ENCODE assay signal across 18 cellular contexts in genomic region chr21:39712976-39713375, GRCh38. TPM values are rescaled to one million over a fixed set of nuclear protein-coding genes. Genes with fewer than 3 reads are reported as not detected.
DNase-seq lines count a peak whose midpoint lies in the region; ATAC-seq, FAIRE-seq and TF ChIP-seq lines count a peak whose summit lies in the region.
"Had no signal": no experiment of that assay in that cellular context is flagged by ENCODE, and none has a peak within 500 bp of the region (broad histone marks: within the 10 kb centered on the region; RNA-seq: fewer than 3 reads in every experiment).

No MANE protein-coding gene starts in this region.

- no peak for TF ChIP-seq EP300 in HepG2 (IDR thresholded peaks at IDR 0.05; ENCODE audit: low read depth in 2 of 2, low read length in 2 of 2)
- no peak for TF ChIP-seq EP300 in HepG2 (CRISPR knock-in tag; IDR thresholded peaks at IDR 0.05; ENCODE audit: borderline replicate concordance)

- H3K36me3 ChIP-seq in HepG2 (replicated peaks in 1 of 2; ENCODE audit: control insufficient read depth in 1 of 2, insufficient read depth in 2 of 2, low read length in 2 of 2) (no peaks in the 10 kb centered on the region), right lobe of liver (no peaks in the 10 kb centered on the region)

- no peak overlapping the region for H3K4me3 ChIP-seq in HepG2 (replicated peaks in 1 of 3; ENCODE audit: insufficient read depth in 1 of 3, low read depth in 2 of 3, low read length in 3 of 3)
- H3K4me3 ChIP-seq in right lobe of liver: no peak overlapping the region
- H3K4me3 ChIP-seq: psoas muscle had no signal

- no peak overlapping the region for H3K27ac Mint-ChIP-seq in chondrocyte (ENCODE audit: unreplicated experiment)

- intact Hi-C loops in HepG2 (cut with micrococcal nuclease; ENCODE audit: unreplicated experiment): no loop called here
- intact Hi-C loops in right lobe of liver (cut with DNase I): loop anchor here in 1 of 2 donors (5.0 kb wide), 1 partner anchor 196 kb away; no protein-coding TSS in a partner anchor

- H3K9ac ChIP-seq in HepG2 (ENCODE audit: insufficient read depth, low read depth, low read length): no peak overlapping the region

- no peak overlapping the region for H3K4me2 ChIP-seq in HepG2 (ENCODE audit: low read depth, low read length)

- CTCF ChIA-PET in HepG2 (lab: Yijun Ruan, JAX; ENCODE audit: low intra/inter-chr PET ratio, low total read pairs): interaction anchor here (6.2 kb wide), 1 partner anchor 195 kb away, joined by 59 read pairs; no protein-coding TSS in a partner anchor

- H4K20me1 ChIP-seq in HepG2 (ENCODE audit: insufficient read depth, low read length): no peaks in the 10 kb centered on the region

- WGBS in HepG2 (ENCODE audit: low lambda C conversion rate): 0% methylated on average over 2 of the region's 3 CpGs
- 56% methylated on average over 2 of the region's 3 CpGs for WGBS in right lobe of liver (ENCODE audit: insufficient coverage, low coverage, low lambda C conversion rate, missing lambda C conversion rate)

- in situ Hi-C loops in HepG2 (cut with HindIII; ENCODE audit: extremely low pct_ligation_motif_present, low pct_unique_long_range_greater_than_20kb): no loop called here

- no peak for FAIRE-seq in HepG2 (lab: Jason Lieb, UNC)
- no peak for FAIRE-seq in D721Med (lab: Jason Lieb, UNC)
- FAIRE-seq: H54 had no signal

- H3K9me3 ChIP-seq in HepG2 (ENCODE audit: low read length): no peaks in the 10 kb centered on the region
- no peaks in the 10 kb centered on the region for H3K9me3 ChIP-seq in right lobe of liver
- H3K9me3 ChIP-seq: psoas muscle had no signal

- TF ChIP-seq CTCF in HepG2 (CRISPR knock-in tag; IDR thresholded peaks at IDR 0.05) (no peak), right lobe of liver (IDR thresholded peaks at IDR 0.05) (no peak), chondrocyte (IDR thresholded peaks at IDR 0.05) (peak; percentile 14), D721Med (IDR thresholded peaks at IDR 0.05; ENCODE audit: insufficient read depth, missing control alignments) (no peak)

- POLR2A ChIA-PET in HepG2 (lab: Yijun Ruan, JAX): no interaction called here

- no peaks in the 10 kb centered on the region for H3K36me3 Mint-ChIP-seq in chondrocyte (ENCODE audit: low read depth)

- H3K9me3 Mint-ChIP-seq in chondrocyte (ENCODE audit: low read depth): no peaks in the 10 kb centered on the region

- no peaks in the 10 kb centered on the region for H3K4me1 Mint-ChIP-seq in chondrocyte (ENCODE audit: low read depth)

- peak; percentile 3 for DNase-seq in HepG2 (ENCODE audit: low spot score)
- no peak for DNase-seq in right lobe of liver
- DNase-seq in NCI-H510A treated with DMSO at 0.1 percent for 48 hours (lab: John Stamatoyannopoulos, UW): peak; percentile 73
- no peak for DNase-seq in chondrocyte (ENCODE audit: low spot score)
- DNase-seq in D721Med (ENCODE audit: insufficient read length, low spot score): no peak
- DNase-seq in inferior parietal cortex (ENCODE audit: extremely low spot score): no peak
- DNase-seq in ecto neural progenitor cell (ENCODE audit: low spot score): no peak
- DNase-seq: activated CD4-positive, alpha-beta T cell treated with anti-CD3 and anti-CD28 coated beads for 4 hours; aorta; GF-D8; psoas muscle; stimulated activated CD8-positive, alpha-beta memory T cell treated with anti-CD3 and anti-CD28 coated beads, Interleukin-4, amount 100 ng/mL, for 48 hours had no signal

- H3K27me3 Mint-ChIP-seq in chondrocyte (ENCODE audit: low read depth): peaks cover 31% of the 10 kb centered on the region

- TF ChIP-seq POLR2A in HepG2 (IDR thresholded peaks at IDR 0.05; ENCODE audit: insufficient read depth in 1 of 2, low read depth in 2 of 2, low read length in 2 of 2) (no peak), right lobe of liver (IDR thresholded peaks at IDR 0.05) (no peak)

- BruUV-seq in HepG2 (replicated peaks; lab: Mats Ljungman, UMichigan): no TSS peak

- H3K27me3 ChIP-seq in HepG2 (ENCODE audit: control insufficient read depth in 1 of 2, insufficient read depth in 2 of 2, low read length in 2 of 2): no peaks in the 10 kb centered on the region; a peak in 1 of 5 replicates
- H3K27me3 ChIP-seq in right lobe of liver: no peaks in the 10 kb centered on the region

- H3K4me3 Mint-ChIP-seq in chondrocyte (ENCODE audit: unreplicated experiment): no peak overlapping the region

- TF ChIP-seq RAD21 in HepG2 (CRISPR knock-in tag; IDR thresholded peaks at IDR 0.05): no peak

- H3K27ac ChIP-seq in HepG2 (ENCODE audit: extremely low read length, insufficient read depth, low read length): no peak overlapping the region
- no peak overlapping the region for H3K27ac ChIP-seq in right lobe of liver
- H3K27ac ChIP-seq: psoas muscle had no signal

- H3K4me1 ChIP-seq in HepG2 (ENCODE audit: insufficient read depth, low read length) (no peaks in the 10 kb centered on the region), right lobe of liver (no peaks in the 10 kb centered on the region)
- H3K4me1 ChIP-seq: psoas muscle had no signal

- H3K79me2 ChIP-seq in HepG2 (ENCODE audit: insufficient read depth, low read length): no peaks in the 10 kb centered on the region

- H2AFZ ChIP-seq in HepG2 (ENCODE audit: low read length): no peak overlapping the region

- ATAC-seq in HepG2: peak; percentile 85
- no peak for ATAC-seq in right lobe of liver
- ATAC-seq in GM18909 (IDR thresholded peaks at IDR 0.05; ENCODE audit: poor library complexity, unreplicated experiment): no peak
- ATAC-seq: Panc1, psoas muscle had no signal

TF ChIP-seq in HepG2, 621 proteins besides CTCF, POLR2A, EP300 and RAD21:
- TF ChIP-seq RORA (CRISPR knock-in tag; IDR thresholded peaks at IDR 0.05) (no peak), EED (CRISPR knock-in tag; IDR thresholded peaks at IDR 0.05) (no peak), STAG1 (CRISPR knock-in tag; IDR thresholded peaks at IDR 0.05) (peak; percentile 26; the same call in 1 of the 2 replicates)
TF ChIP-seq in HepG2: peak in this region for 1.

RNA-seq across cellular contexts. Expression of gene IGSF5, which starts 32.0 kb away (rescaled TPM):
- not detected in 2 replicates for total RNA-seq in HepG2 (2016; rRNA removed; fragmentation: Illumina TruSeq; extraction: Trizol)
- total RNA-seq in HepG2 (2016; cell fraction: cytosol; rRNA removed; fragmentation: Illumina TruSeq; extraction: Trizol; ENCODE audit: low read depth): not detected in 2 replicates
- not detected in 2 replicates for total RNA-seq in HepG2 (2016; cell fraction: insoluble cytoplasmic fraction; rRNA removed; fragmentation: Illumina TruSeq; extraction: Trizol)
- total RNA-seq in HepG2 (2016; cell fraction: membrane; rRNA removed; fragmentation: Illumina TruSeq; extraction: Trizol): not detected in 2 replicates
- not detected in 2 replicates for total RNA-seq in HepG2 (2016; cell fraction: nucleus; rRNA removed; fragmentation: Illumina TruSeq; extraction: Trizol)
- polyA plus RNA-seq in HepG2 (2011; rRNA removed): not detected in 2 replicates
- not detected in 2 replicates for polyA plus RNA-seq in HepG2 (2011; cell fraction: cytosol; rRNA removed)
- polyA plus RNA-seq in HepG2 (2011; cell fraction: nucleus; rRNA removed): not detected in 2 replicates
- polyA plus RNA-seq in HepG2 (2012): not detected in 2 replicates
- not detected in 2 replicates for polyA plus RNA-seq in HepG2 (2016; cell fraction: cytosol; fragmentation: Illumina TruSeq; extraction: Trizol; ENCODE audit: low read depth)
- polyA plus RNA-seq in HepG2 (2016; cell fraction: insoluble cytoplasmic fraction; fragmentation: Illumina TruSeq; extraction: Trizol; ENCODE audit: low read depth): not detected in 2 replicates
- not detected in 2 replicates for polyA plus RNA-seq in HepG2 (2016; cell fraction: membrane; fragmentation: Illumina TruSeq; extraction: Trizol; ENCODE audit: low read depth)
- not detected in 2 replicates for polyA plus RNA-seq in HepG2 (2016; cell fraction: nucleus; fragmentation: Illumina TruSeq; extraction: Trizol; ENCODE audit: insufficient read depth, low read depth)
- not detected in 2 replicates for polyA minus RNA-seq in HepG2 (2011; rRNA and poly(A)+ RNA removed; ENCODE audit: low replicate concordance)
- polyA minus RNA-seq in HepG2 (2011; cell fraction: cytosol; rRNA and poly(A)+ RNA removed): not detected in 2 replicates
- polyA minus RNA-seq in HepG2 (2011; cell fraction: nucleus; rRNA and poly(A)+ RNA removed): not detected in 2 replicates
- not detected for total RNA-seq in right lobe of liver
- total RNA-seq in chondrocyte: not detected in 3 replicates
- total RNA-seq: aorta; dermis microvascular lymphatic vessel endothelial cell; mononuclear cell; psoas muscle; T-helper 1 cell treated with Interleukin-12 subunit alpha and Interleukin-12 subunit beta and Interleukin-4 antibody, amounts not matched to agents 30 ng/mL and 1 ng/mL, for 36 hours had no signal
- polyA plus RNA-seq: psoas muscle had no signal

Comparison
In these comparisons a context has a peak if more than half of its experiments do, and no peak if none do; other contexts are left out.
1. DNase-seq: peak in HepG2 (single experiment) and NCI-H510A treated with DMSO at 0.1 percent for 48 hours (single experiment); none in right lobe of liver (0 of 3), chondrocyte (single experiment), D721Med (single experiment), inferior parietal cortex (single experiment) and ecto neural progenitor cell (single experiment).